In genomic region chr4:92234393-92235176, GRCh38 we compare ENCODE assay signal across 11 cellular contexts.
A peak's percentile ranks its signal among the peaks of the same experiment; 100 is the strongest.
DNase-seq lines count a peak whose midpoint lies in the region; FAIRE-seq and TF ChIP-seq lines count a peak whose summit lies in the region.
"Had no signal": no experiment of that assay in that cellular context is flagged by ENCODE, and none has a peak within 500 bp of the region (broad histone marks: within the 10 kb centered on the region; RNA-seq: fewer than 3 reads in every experiment).

No MANE protein-coding gene starts in this region.

- no peak overlapping the region for H2AFZ ChIP-seq in neural progenitor cell (replicated peaks)

- no peak overlapping the region for H3K9ac ChIP-seq in neural progenitor cell

- H3K9me3 Mint-ChIP-seq in neural progenitor cell: peaks cover 5% of the 10 kb centered on the region

- no peaks in the 10 kb centered on the region for H3K27me3 Mint-ChIP-seq in neural progenitor cell (ENCODE audit: insufficient read depth, low read depth)
- H3K27me3 Mint-ChIP-seq: activated CD4-positive, alpha-beta T cell treated with anti-CD3 and anti-CD28 coated beads, Interleukin-2, amount 10 ng/mL, durations not matched to agents 24 days and 14 days had no signal

- H3K4me3 Mint-ChIP-seq in neural progenitor cell: no peak overlapping the region
- H3K4me3 Mint-ChIP-seq: activated CD4-positive, alpha-beta T cell treated with anti-CD3 and anti-CD28 coated beads, Interleukin-2, amount 10 ng/mL, durations not matched to agents 24 days and 14 days had no signal

- no peaks in the 10 kb centered on the region for H3K9me3 ChIP-seq in neural progenitor cell (ENCODE audit: low read depth)

- DNase-seq in GM04503 (ENCODE audit: low read depth) (peak; percentile 84), RCC 7860 (ENCODE audit: low spot score) (peak; percentile 92), epithelial cell of esophagus (ENCODE audit: low read depth) (peak; percentile 96), retinal pigment epithelial cell (ENCODE audit: low read depth) (peak; percentile 97), NOMO-1 (lab: John Stamatoyannopoulos, UW; ENCODE audit: unreplicated experiment in 2 of 2) (no peak), neural progenitor cell (ENCODE audit: low spot score) (no peak), COLO668 (lab: John Stamatoyannopoulos, UW; ENCODE audit: unreplicated experiment) (no peak), NCI-H510A treated with DMSO at 0.1 percent for 48 hours (lab: John Stamatoyannopoulos, UW) (no peak)
- DNase-seq: activated CD4-positive, alpha-beta T cell treated with anti-CD3 and anti-CD28 coated beads, Interleukin-2, amount 10 ng/mL, durations not matched to agents 24 days and 14 days; heart left ventricle; KBM-7 had no signal

- no peaks in the 10 kb centered on the region for H3K36me3 ChIP-seq in neural progenitor cell
- H3K36me3 ChIP-seq: heart left ventricle had no signal

- no peak overlapping the region for H3K4me2 ChIP-seq in neural progenitor cell

- H3F3A ChIP-seq in neural progenitor cell (ENCODE audit: low read depth): no peaks in the 10 kb centered on the region

- peak; percentile 98 for FAIRE-seq in RCC 7860 (lab: Jason Lieb, UNC)

- TF ChIP-seq CTCF in epithelial cell of esophagus (IDR thresholded peaks at IDR 0.05; ENCODE audit: insufficient read depth, low read depth, low read length, missing control alignments): no peak
- no peak for TF ChIP-seq CTCF in retinal pigment epithelial cell (conservative IDR thresholded peaks at IDR 0.05; ENCODE audit: low read depth, low read length)
- TF ChIP-seq CTCF in neural progenitor cell (IDR thresholded peaks at IDR 0.05): no peak

- H3K79me2 ChIP-seq in neural progenitor cell (ENCODE audit: low read depth): no peaks in the 10 kb centered on the region

- no peak overlapping the region for H3K27ac ChIP-seq in neural progenitor cell
- H3K27ac ChIP-seq: heart left ventricle had no signal

- no peak overlapping the region for H3K4me3 ChIP-seq in epithelial cell of esophagus (ENCODE audit: low read length)
- H3K4me3 ChIP-seq in retinal pigment epithelial cell (ENCODE audit: low read length): no peak overlapping the region
- H3K4me3 ChIP-seq in neural progenitor cell: no peak overlapping the region
- H3K4me3 ChIP-seq: heart left ventricle had no signal

- no peaks in the 10 kb centered on the region for H3K36me3 Mint-ChIP-seq in neural progenitor cell

- no peaks in the 10 kb centered on the region for H4K20me1 ChIP-seq in neural progenitor cell (ENCODE audit: low read depth)

- no peaks in the 10 kb centered on the region for H3K27me3 ChIP-seq in neural progenitor cell
- H3K27me3 ChIP-seq: heart left ventricle had no signal

- H3K4me1 ChIP-seq in neural progenitor cell: no peaks in the 10 kb centered on the region
- H3K4me1 ChIP-seq: heart left ventricle had no signal

- no peak overlapping the region for H3K27ac Mint-ChIP-seq in neural progenitor cell
- H3K27ac Mint-ChIP-seq: activated CD4-positive, alpha-beta T cell treated with anti-CD3 and anti-CD28 coated beads, Interleukin-2, amount 10 ng/mL, durations not matched to agents 24 days and 14 days had no signal

- H3K4me1 Mint-ChIP-seq in neural progenitor cell: peaks cover 6% of the 10 kb centered on the region
- H3K4me1 Mint-ChIP-seq: activated CD4-positive, alpha-beta T cell treated with anti-CD3 and anti-CD28 coated beads, Interleukin-2, amount 10 ng/mL, durations not matched to agents 24 days and 14 days had no signal

Comparison
In these comparisons a context has a peak if more than half of its experiments do, and no peak if none do; other contexts are left out.
1. DNase-seq: peak in GM04503 (single experiment), RCC 7860 (single experiment), epithelial cell of esophagus (single experiment) and retinal pigment epithelial cell (single experiment); none in NOMO-1 (0 of 2), neural progenitor cell (single experiment), COLO668 (single experiment) and NCI-H510A treated with DMSO at 0.1 percent for 48 hours (single experiment).